Comparison of ENCODE assay signal across 1 cellular context in the genomic region with DNA sequence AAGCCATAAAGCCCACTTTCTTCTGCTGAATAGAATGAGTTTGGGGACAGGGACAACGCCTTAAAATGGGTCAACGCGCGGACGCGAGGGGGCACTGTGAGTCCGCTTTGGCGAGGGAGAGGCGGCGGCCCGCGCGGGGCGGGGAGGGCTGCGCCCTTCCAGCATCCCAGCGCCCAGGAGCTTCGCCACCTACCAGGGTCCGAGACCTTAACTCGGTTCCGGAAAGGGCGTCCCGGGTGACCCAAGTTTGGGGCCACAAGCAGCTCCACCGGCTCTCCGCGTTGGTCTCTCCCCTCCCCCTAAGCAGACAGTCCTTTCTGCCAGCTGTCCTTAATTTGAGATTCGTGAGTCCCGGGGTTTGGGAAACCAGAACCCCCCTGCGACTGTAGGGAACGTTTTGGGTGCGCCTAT.
TF ChIP-seq lines count a peak whose summit lies in the region.

No MANE protein-coding gene starts in this region.

TF ChIP-seq in HepG2, 621 proteins besides CTCF, POLR2A, EP300 and RAD21 (continued from another document):
- TF ChIP-seq, protein P1, sequence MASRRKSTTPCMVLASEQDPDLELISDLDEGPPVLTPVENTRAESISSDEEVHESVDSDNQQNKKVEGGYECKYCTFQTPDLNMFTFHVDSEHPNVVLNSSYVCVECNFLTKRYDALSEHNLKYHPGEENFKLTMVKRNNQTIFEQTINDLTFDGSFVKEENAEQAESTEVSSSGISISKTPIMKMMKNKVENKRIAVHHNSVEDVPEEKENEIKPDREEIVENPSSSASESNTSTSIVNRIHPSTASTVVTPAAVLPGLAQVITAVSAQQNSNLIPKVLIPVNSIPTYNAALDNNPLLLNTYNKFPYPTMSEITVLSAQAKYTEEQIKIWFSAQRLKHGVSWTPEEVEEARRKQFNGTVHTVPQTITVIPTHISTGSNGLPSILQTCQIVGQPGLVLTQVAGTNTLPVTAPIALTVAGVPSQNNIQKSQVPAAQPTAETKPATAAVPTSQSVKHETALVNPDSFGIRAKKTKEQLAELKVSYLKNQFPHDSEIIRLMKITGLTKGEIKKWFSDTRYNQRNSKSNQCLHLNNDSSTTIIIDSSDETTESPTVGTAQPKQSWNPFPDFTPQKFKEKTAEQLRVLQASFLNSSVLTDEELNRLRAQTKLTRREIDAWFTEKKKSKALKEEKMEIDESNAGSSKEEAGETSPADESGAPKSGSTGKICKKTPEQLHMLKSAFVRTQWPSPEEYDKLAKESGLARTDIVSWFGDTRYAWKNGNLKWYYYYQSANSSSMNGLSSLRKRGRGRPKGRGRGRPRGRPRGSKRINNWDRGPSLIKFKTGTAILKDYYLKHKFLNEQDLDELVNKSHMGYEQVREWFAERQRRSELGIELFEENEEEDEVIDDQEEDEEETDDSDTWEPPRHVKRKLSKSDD (CRISPR knock-in tag; IDR thresholded peaks at IDR 0.05; ENCODE audit: low read depth) = no peak
- TF ChIP-seq ZNF124 (CRISPR knock-in tag; IDR thresholded peaks at IDR 0.05) = 0 out of 2 replicates have a peak, but pooled peaks have one; percentile 48
- 0 out of 2 replicates have a peak, but pooled peaks have one; percentile 25 for TF ChIP-seq MIXL1 (CRISPR knock-in tag; IDR thresholded peaks at IDR 0.05)
- TF ChIP-seq SRY (CRISPR knock-in tag; IDR thresholded peaks at IDR 0.05) = 0 out of 2 replicates have a peak, but pooled peaks have one; percentile 12
- peak; percentile 96 for TF ChIP-seq STAG1 (CRISPR knock-in tag; IDR thresholded peaks at IDR 0.05)
- TF ChIP-seq, protein P2, sequence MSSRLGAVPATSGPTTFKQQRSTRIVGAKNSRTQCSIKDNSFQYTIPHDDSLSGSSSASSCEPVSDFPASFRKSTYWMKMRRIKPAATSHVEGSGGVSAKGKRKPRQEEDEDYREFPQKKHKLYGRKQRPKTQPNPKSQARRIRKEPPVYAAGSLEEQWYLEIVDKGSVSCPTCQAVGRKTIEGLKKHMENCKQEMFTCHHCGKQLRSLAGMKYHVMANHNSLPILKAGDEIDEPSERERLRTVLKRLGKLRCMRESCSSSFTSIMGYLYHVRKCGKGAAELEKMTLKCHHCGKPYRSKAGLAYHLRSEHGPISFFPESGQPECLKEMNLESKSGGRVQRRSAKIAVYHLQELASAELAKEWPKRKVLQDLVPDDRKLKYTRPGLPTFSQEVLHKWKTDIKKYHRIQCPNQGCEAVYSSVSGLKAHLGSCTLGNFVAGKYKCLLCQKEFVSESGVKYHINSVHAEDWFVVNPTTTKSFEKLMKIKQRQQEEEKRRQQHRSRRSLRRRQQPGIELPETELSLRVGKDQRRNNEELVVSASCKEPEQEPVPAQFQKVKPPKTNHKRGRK (CRISPR knock-in tag; IDR thresholded peaks at IDR 0.05) = 0 out of 2 replicates have a peak, but pooled peaks have one; percentile 13
- TF ChIP-seq, protein P3, sequence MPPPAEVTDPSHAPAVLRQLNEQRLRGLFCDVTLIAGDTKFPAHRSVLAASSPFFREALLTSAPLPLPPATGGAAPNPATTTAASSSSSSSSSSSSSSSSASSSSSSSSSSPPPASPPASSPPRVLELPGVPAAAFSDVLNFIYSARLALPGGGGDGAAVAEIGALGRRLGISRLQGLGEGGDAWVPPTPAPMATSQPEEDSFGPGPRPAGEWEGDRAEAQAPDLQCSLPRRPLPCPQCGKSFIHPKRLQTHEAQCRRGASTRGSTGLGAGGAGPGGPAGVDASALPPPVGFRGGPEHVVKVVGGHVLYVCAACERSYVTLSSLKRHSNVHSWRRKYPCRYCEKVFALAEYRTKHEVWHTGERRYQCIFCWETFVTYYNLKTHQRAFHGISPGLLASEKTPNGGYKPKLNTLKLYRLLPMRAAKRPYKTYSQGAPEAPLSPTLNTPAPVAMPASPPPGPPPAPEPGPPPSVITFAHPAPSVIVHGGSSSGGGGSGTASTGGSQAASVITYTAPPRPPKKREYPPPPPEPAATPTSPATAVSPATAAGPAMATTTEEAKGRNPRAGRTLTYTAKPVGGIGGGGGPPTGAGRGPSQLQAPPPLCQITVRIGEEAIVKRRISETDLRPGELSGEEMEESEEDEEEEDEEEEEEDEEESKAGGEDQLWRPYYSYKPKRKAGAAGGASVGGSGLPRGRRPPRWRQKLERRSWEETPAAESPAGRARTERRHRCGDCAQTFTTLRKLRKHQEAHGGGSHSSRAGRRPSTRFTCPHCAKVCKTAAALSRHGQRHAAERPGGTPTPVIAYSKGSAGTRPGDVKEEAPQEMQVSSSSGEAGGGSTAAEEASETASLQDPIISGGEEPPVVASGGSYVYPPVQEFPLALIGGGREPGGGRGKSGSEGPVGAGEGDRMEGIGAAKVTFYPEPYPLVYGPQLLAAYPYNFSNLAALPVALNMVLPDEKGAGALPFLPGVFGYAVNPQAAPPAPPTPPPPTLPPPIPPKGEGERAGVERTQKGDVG (CRISPR knock-in tag; IDR thresholded peaks at IDR 0.05; ENCODE audit: borderline replicate concordance) = 0 out of 2 replicates have a peak, but pooled peaks have one; percentile 45
- TF ChIP-seq, protein P4, sequence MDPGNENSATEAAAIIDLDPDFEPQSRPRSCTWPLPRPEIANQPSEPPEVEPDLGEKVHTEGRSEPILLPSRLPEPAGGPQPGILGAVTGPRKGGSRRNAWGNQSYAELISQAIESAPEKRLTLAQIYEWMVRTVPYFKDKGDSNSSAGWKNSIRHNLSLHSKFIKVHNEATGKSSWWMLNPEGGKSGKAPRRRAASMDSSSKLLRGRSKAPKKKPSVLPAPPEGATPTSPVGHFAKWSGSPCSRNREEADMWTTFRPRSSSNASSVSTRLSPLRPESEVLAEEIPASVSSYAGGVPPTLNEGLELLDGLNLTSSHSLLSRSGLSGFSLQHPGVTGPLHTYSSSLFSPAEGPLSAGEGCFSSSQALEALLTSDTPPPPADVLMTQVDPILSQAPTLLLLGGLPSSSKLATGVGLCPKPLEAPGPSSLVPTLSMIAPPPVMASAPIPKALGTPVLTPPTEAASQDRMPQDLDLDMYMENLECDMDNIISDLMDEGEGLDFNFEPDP (CRISPR knock-in tag; conservative IDR thresholded peaks at IDR 0.05) = 0 out of 2 replicates have a peak, but pooled peaks have one; percentile 76
- peak; percentile 24; the same call in 1 of the 2 replicates for TF ChIP-seq SMC3 (IDR thresholded peaks at IDR 0.05; ENCODE audit: low read length)
